17 cellular contexts compared by ENCODE assay signal in genomic region chr10:57165671-57166070, GRCh38.
DNase-seq lines count a peak whose midpoint lies in the region; ATAC-seq, FAIRE-seq and TF ChIP-seq lines count a peak whose summit lies in the region.
"Had no signal": no experiment of that assay in that cellular context is flagged by ENCODE, and none has a peak within 500 bp of the region (broad histone marks: within the 10 kb centered on the region; RNA-seq: fewer than 3 reads in every experiment).

No MANE protein-coding gene starts in this region.

- no peak overlapping the region for H4K8ac ChIP-seq in H9 (replicated peaks; ENCODE audit: insufficient read length, low read depth, low read length)
- H4K8ac ChIP-seq in H1 (ENCODE audit: extremely low read depth, insufficient read depth, low read length), result no peak overlapping the region

- H2AFZ ChIP-seq in H9 (ENCODE audit: low read length) (no peak overlapping the region), H1 (ENCODE audit: low read length) (no peak overlapping the region)
- H2AFZ ChIP-seq: GM23248 had no signal

- H3T11ph ChIP-seq in H9 (ENCODE audit: low read length), result no peak overlapping the region

- peaks cover 0 to 2% of the 10 kb centered on the region in 2 experiments; a peak in 2 of 5 replicates for H3K9me3 Mint-ChIP-seq in H9
- H3K9me3 Mint-ChIP-seq in endodermal cell, result peaks cover 11% of the 10 kb centered on the region

- no peak for TF ChIP-seq EP300 in H1 (IDR thresholded peaks at IDR 0.05; ENCODE audit: borderline replicate concordance in 1 of 2, low read depth in 2 of 2, low read length in 2 of 2)

- H3K27me3 Mint-ChIP-seq in H9 (ENCODE audit: low read depth) (no peaks in the 10 kb centered on the region; the same call in 1 of the 2 replicates), endodermal cell (ENCODE audit: insufficient read depth) (peaks cover 1% of the 10 kb centered on the region)
- H3K27me3 Mint-ChIP-seq: CD4-positive, alpha-beta memory T cell had no signal

- H3K56ac ChIP-seq in H9 (ENCODE audit: insufficient read length, low read depth, low read length), result no peak overlapping the region
- no peak overlapping the region for H3K56ac ChIP-seq in H1 (replicated peaks; ENCODE audit: insufficient read length, low read depth, low read length)

- H3K14ac ChIP-seq in H9 (ENCODE audit: insufficient read depth, low read length), result no peak overlapping the region; the same call in 1 of the 2 replicates
- no peak overlapping the region for H3K14ac ChIP-seq in H1 (ENCODE audit: insufficient read length)

- H3K4me1 ChIP-seq in H9 (ENCODE audit: insufficient read depth, low read length) (peaks cover 3% of the 10 kb centered on the region; the same call in 1 of the 2 replicates), H1 (replicated peaks in 1 of 4; ENCODE audit: control insufficient read depth in 3 of 4, insufficient read depth in 4 of 4, low read length in 3 of 4) (peaks cover 0 to 4% (median 0%) of the 10 kb centered on the region in 4 experiments; a peak in 2 of 7 replicates), endodermal cell (ENCODE audit: control insufficient read depth, insufficient read depth, low read length) (no peaks in the 10 kb centered on the region)

- H3K18ac ChIP-seq in H9 (ENCODE audit: insufficient read length, low read depth, low read length), result no peak overlapping the region
- 0 out of 2 replicates have a peak overlapping the region, but pooled peaks have one; percentile 38 for H3K18ac ChIP-seq in H1 (ENCODE audit: extremely low read depth, low read length)

- H3K23me2 ChIP-seq in H9 (ENCODE audit: insufficient read length, low read depth, low read length, poor library complexity, severe bottlenecking) (no peaks in the 10 kb centered on the region), H1 (ENCODE audit: low read depth, low read length) (no peaks in the 10 kb centered on the region)

- TF ChIP-seq POLR2A in H1 (IDR thresholded peaks at IDR 0.05; ENCODE audit: control extremely low read depth in 1 of 2, low read depth in 2 of 2, low read length in 2 of 2), result no peak

- TF ChIP-seq CTCF in H9 (conservative IDR thresholded peaks at IDR 0.05) (no peak), H1 (IDR thresholded peaks at IDR 0.05; ENCODE audit: control extremely low read depth in 1 of 3, insufficient read depth in 1 of 3, low read depth in 1 of 3, low read length in 3 of 3) (no peak), endodermal cell (conservative IDR thresholded peaks at IDR 0.05) (no peak)

- ATAC-seq in sciatic nerve, result peak; percentile 26
- ATAC-seq: HCT116 had no signal

- H3K9ac ChIP-seq in H9 (ENCODE audit: extremely low read depth, insufficient read length, low read length) (no peak overlapping the region), H1 (replicated peaks in 1 of 4; ENCODE audit: extremely low read depth in 1 of 4, low read depth in 3 of 4, low read length in 3 of 4) (no peak overlapping the region), endodermal cell (ENCODE audit: extremely low read depth, low read length, poor library complexity, severe bottlenecking) (no peak overlapping the region)
- H3K9ac ChIP-seq: GM23248 had no signal

- H4K20me1 ChIP-seq in H9 (ENCODE audit: control insufficient read depth, insufficient read depth, insufficient read length) (no peaks in the 10 kb centered on the region), H1 (replicated peaks in 1 of 2; ENCODE audit: control insufficient read depth in 1 of 2, insufficient read depth in 2 of 2, low read length in 2 of 2) (no peaks in the 10 kb centered on the region)

- H2BK5ac ChIP-seq in H9 (ENCODE audit: insufficient read length, low read length), result no peak overlapping the region
- H2BK5ac ChIP-seq in H1 (ENCODE audit: low read depth, low read length), result no peak overlapping the region

- no peaks in the 10 kb centered on the region for H3K79me1 ChIP-seq in H9 (ENCODE audit: insufficient read depth, low read depth, low read length, poor library complexity, severe bottlenecking)
- no peaks in the 10 kb centered on the region for H3K79me1 ChIP-seq in H1 (ENCODE audit: low read depth, low read length)

- CTCF ChIA-PET in H1 (lab: Charles Lee; ENCODE audit: partially characterized antibody), result no interaction called here

- H2AK5ac ChIP-seq in H9 (ENCODE audit: insufficient read length, low read length), result no peak overlapping the region
- no peak overlapping the region for H2AK5ac ChIP-seq in H1 (ENCODE audit: low read depth, low read length)

- H4K5ac ChIP-seq in H9 (ENCODE audit: insufficient read length, low read depth, low read length) (no peak overlapping the region), H1 (ENCODE audit: insufficient read length, low read depth, low read length) (no peak overlapping the region)

- H3K4me3 Mint-ChIP-seq in H9 (no peak overlapping the region), endodermal cell (no peak overlapping the region)
- H3K4me3 Mint-ChIP-seq: CD4-positive, alpha-beta memory T cell had no signal

- WGBS in H9 (ENCODE audit: extremely low coverage, insufficient read length, low lambda C conversion rate), result no CpG with 5 or more reads among the region's 2 CpGs
- 94% methylated on average over 2 of the region's 2 CpGs; no CpG with 5 or more reads in 1 of the 2 experiments for WGBS in H1 (ENCODE audit: extremely low coverage in 1 of 2, insufficient coverage in 1 of 2, insufficient read length in 1 of 2, insufficient replicate concordance in 2 of 2, low coverage in 1 of 2, low lambda C conversion rate in 2 of 2, missing lambda C conversion rate in 1 of 2), 2 experiments
- WGBS in endodermal cell (ENCODE audit: insufficient coverage in 1 of 2, insufficient read length in 1 of 2), 2 experiments, result 89 to 95% methylated on average over 2 of the region's 2 CpGs

- no peaks in the 10 kb centered on the region for H3K27me3 ChIP-seq in H9 (ENCODE audit: insufficient read depth, low read length)
- H3K27me3 ChIP-seq in H1 (replicated peaks in 1 of 4; ENCODE audit: control insufficient read depth in 3 of 4, extremely low read depth in 1 of 4, insufficient read depth in 3 of 4, low read length in 3 of 4), result no peaks in the 10 kb centered on the region
- H3K27me3 ChIP-seq in endodermal cell (ENCODE audit: control insufficient read depth, insufficient read depth, low read length, poor library complexity, severe bottlenecking), result no peaks in the 10 kb centered on the region

- H3K36me3 ChIP-seq in H1 (ENCODE audit: control insufficient read depth in 2 of 4, insufficient read depth in 4 of 4, low read length in 3 of 4), result no peaks in the 10 kb centered on the region
- no peaks in the 10 kb centered on the region for H3K36me3 ChIP-seq in endodermal cell (ENCODE audit: control insufficient read depth, insufficient read depth, low read length)

- FAIRE-seq in H1 (lab: Jason Lieb, UNC), result no peak
- FAIRE-seq: G401.6, GM12892, H54 had no signal

- H2BK20ac ChIP-seq in H9 (ENCODE audit: low read depth, low read length, poor library complexity, severe bottlenecking), result no peak overlapping the region
- H2BK20ac ChIP-seq in H1 (ENCODE audit: low read length), result no peak overlapping the region

- H3K23ac ChIP-seq in H9 (ENCODE audit: insufficient read length, low read depth, low read length), result no peak overlapping the region
- no peak overlapping the region for H3K23ac ChIP-seq in H1 (ENCODE audit: insufficient read length)

- DNase-seq in H9, result peak; percentile 28
- DNase-seq in H1 (ENCODE audit: low read depth in 1 of 2, low spot score in 2 of 2), result no peak
- no peak for DNase-seq in sciatic nerve (ENCODE audit: low spot score)
- no peak for DNase-seq in endodermal cell
- no peak for DNase-seq in NCI-H2227 (lab: John Stamatoyannopoulos, UW; ENCODE audit: unreplicated experiment)
- no peak for DNase-seq in NCI-H526 treated with DMSO at 0.1 percent for 48 hours (lab: John Stamatoyannopoulos, UW)
- DNase-seq: C1 segment of cervical spinal cord; Calu3; CD4-positive, alpha-beta memory T cell; COR-L47; DMS53; DMS79 treated with DMSO at 0.1 percent for 48 hours; GM23248 had no signal

- no peak overlapping the region for H3K27ac Mint-ChIP-seq in H9
- H3K27ac Mint-ChIP-seq in endodermal cell, result no peak overlapping the region
- H3K27ac Mint-ChIP-seq: CD4-positive, alpha-beta memory T cell had no signal

- H4K91ac ChIP-seq in H9 (ENCODE audit: insufficient read length, low read depth, low read length) (no peak overlapping the region), H1 (replicated peaks; ENCODE audit: insufficient read length, low read length) (no peak overlapping the region)

- H3K27ac ChIP-seq in H9 (ENCODE audit: insufficient read length, low read depth, low read length) (no peak overlapping the region), H1 (ENCODE audit: low read depth, low read length) (no peak overlapping the region), endodermal cell (ENCODE audit: low read depth, low read length) (no peak overlapping the region)
- H3K27ac ChIP-seq: GM23248 had no signal

- H2BK120ac ChIP-seq in H9 (ENCODE audit: low read depth, low read length, poor library complexity, severe bottlenecking), result no peak overlapping the region
- H2BK120ac ChIP-seq in H1 (replicated peaks; ENCODE audit: low read depth, low read length), result no peak overlapping the region

- H3K4ac ChIP-seq in H9 (ENCODE audit: low read depth, low read length) (no peak overlapping the region), H1 (replicated peaks; ENCODE audit: insufficient read length, low read depth, low read length) (no peak overlapping the region)

- no peak for TF ChIP-seq RAD21 in H1 (IDR thresholded peaks at IDR 0.05 in 1 of 2, conservative IDR thresholded peaks at IDR 0.05 in 1 of 2; ENCODE audit: low read depth in 2 of 2, low read length in 2 of 2)

- H3K4me1 Mint-ChIP-seq in H9 (peaks cover 29 to 32% of the 10 kb centered on the region in 2 experiments), endodermal cell (no peaks in the 10 kb centered on the region)
- H3K4me1 Mint-ChIP-seq: CD4-positive, alpha-beta memory T cell had no signal

- H3K36me3 Mint-ChIP-seq in H9 (ENCODE audit: insufficient read depth in 1 of 3, low read depth in 3 of 3), result peaks cover 1 to 10% (median 6%) of the 10 kb centered on the region in 3 experiments; a peak in 4 of 7 replicates
- H3K36me3 Mint-ChIP-seq in endodermal cell (ENCODE audit: low read depth), result no peaks in the 10 kb centered on the region
- H3K36me3 Mint-ChIP-seq: CD4-positive, alpha-beta memory T cell had no signal

- POLR2A ChIA-PET in H1 (lab: Charles Lee; ENCODE audit: partially characterized antibody), result no interaction called here

- H2BK15ac ChIP-seq in H9 (ENCODE audit: low read depth, low read length) (no peak overlapping the region), H1 (ENCODE audit: low read length) (no peak overlapping the region)

- H3K79me2 ChIP-seq in H9 (ENCODE audit: insufficient read depth, low read length), result no peaks in the 10 kb centered on the region; the same call in 1 of the 2 replicates
- H3K79me2 ChIP-seq in H1 (ENCODE audit: control insufficient read depth in 1 of 2, insufficient read depth in 2 of 2, low read length in 2 of 2), result peaks cover 0 to 3% of the 10 kb centered on the region in 2 experiments; a peak in 1 of 4 replicates

- intact Hi-C loops in sciatic nerve (cut with DNase I), result no loop called here

- H3K4me2 ChIP-seq in H9 (ENCODE audit: insufficient read depth, insufficient read length, low read length) (no peak overlapping the region), H1 (ENCODE audit: insufficient read depth in 1 of 2, low read depth in 2 of 2, low read length in 2 of 2) (peak overlapping the region in 1 of 2 experiments; percentile 35; a peak in 1 of 4 replicates)

- no peak overlapping the region for H2BK12ac ChIP-seq in H9 (ENCODE audit: insufficient read length, low read depth, low read length)
- no peak overlapping the region for H2BK12ac ChIP-seq in H1 (ENCODE audit: low read depth, low read length)

- H3K9me3 ChIP-seq in H9 (ENCODE audit: control insufficient read depth, low read depth, low read length) (no peaks in the 10 kb centered on the region), H1 (ENCODE audit: insufficient read depth in 2 of 2, low read depth in 1 of 2, low read length in 1 of 2) (no peaks in the 10 kb centered on the region), endodermal cell (ENCODE audit: control insufficient read depth, low read length) (peaks cover 27% of the 10 kb centered on the region)

- no peak overlapping the region for H3K4me3 ChIP-seq in H1 (ENCODE audit: extremely low read depth in 1 of 4, insufficient read depth in 2 of 4, low read depth in 3 of 4, low read length in 4 of 4)
- H3K4me3 ChIP-seq in endodermal cell (ENCODE audit: low read length), result no peak overlapping the region
- H3K4me3 ChIP-seq: GM23248 had no signal
